1 cellular context compared by ENCODE assay signal in genomic region chr12:57760347-57760982, GRCh38.
TF ChIP-seq lines count a peak whose summit lies in the region.

No MANE protein-coding gene starts in this region.

TF ChIP-seq in endothelial cell of umbilical vein, 7 proteins besides CTCF, POLR2A, EP300 and RAD21:
- peak; percentile 49 for TF ChIP-seq EZH2 (IDR thresholded peaks at IDR 0.05; ENCODE audit: borderline replicate concordance, low read depth, low read length, severe bottlenecking)
- no peak for TF ChIP-seq MAX (IDR thresholded peaks at IDR 0.05; ENCODE audit: insufficient read depth, insufficient read length)
TF ChIP-seq in endothelial cell of umbilical vein: peak in this region for 1.
